Comparison of ENCODE assay signal across 13 cellular contexts in genomic region chr9:123426406-123426805, GRCh38.
DNase-seq lines count a peak whose midpoint lies in the region; ATAC-seq and TF ChIP-seq lines count a peak whose summit lies in the region.
"Had no signal": no experiment of that assay in that cellular context is flagged by ENCODE, and none has a peak within 500 bp of the region (broad histone marks: within the 10 kb centered on the region; RNA-seq: fewer than 3 reads in every experiment).

No MANE protein-coding gene starts in this region.

- in situ Hi-C loops in GM13977 (cut with MboI; ENCODE audit: low pct_unique_long_range_greater_than_20kb, low sequenced_read_pairs, unreplicated experiment): no loop called here

- peak; percentile 13 for TF ChIP-seq CTCF in GM13977 (IDR thresholded peaks at IDR 0.05; ENCODE audit: extremely low read depth, insufficient read depth, missing control alignments)

- ATAC-seq in GM19438 (IDR thresholded peaks at IDR 0.05; ENCODE audit: low read depth, unreplicated experiment): peak; percentile 86
- peak; percentile 83 for ATAC-seq in HG03571 (IDR thresholded peaks at IDR 0.05; ENCODE audit: unreplicated experiment)
- ATAC-seq: activated CD8-positive, alpha-beta T cell treated with anti-CD3 and anti-CD28 coated beads for 36 hours; activated naive CD8-positive, alpha-beta T cell treated with anti-CD3 and anti-CD28 coated beads, Interleukin-2, amount 50 U/mL, for 24 hours; heart right ventricle had no signal

- DNase-seq in GM13977 (ENCODE audit: low spot score): peak; percentile 52
- DNase-seq in germinal center (ENCODE audit: low spot score): peak; percentile 23
- no peak for DNase-seq in NCI-H2081 treated with DMSO at 0.1 percent for 48 hours (lab: John Stamatoyannopoulos, UW)
- DNase-seq in A172 (ENCODE audit: low spot score): no peak
- no peak for DNase-seq in stimulated activated CD4-positive, alpha-beta T cell treated with anti-CD3 and anti-CD28 coated beads, Interleukin-2, amount 100 ng/mL, for 24 hours
- no peak for DNase-seq in effector CD4-positive, alpha-beta T cell
- DNase-seq: activated CD8-positive, alpha-beta T cell treated with anti-CD3 and anti-CD28 coated beads for 36 hours; activated naive CD8-positive, alpha-beta T cell treated with anti-CD3 and anti-CD28 coated beads, Interleukin-2, amount 50 U/mL, for 24 hours; CD4-positive, alpha-beta T cell; heart right ventricle; NCI-H510A had no signal

Comparison
In these comparisons a context has a peak if more than half of its experiments do, and no peak if none do; other contexts are left out.
1. DNase-seq: peak in GM13977 (single experiment) and germinal center (single experiment); none in NCI-H2081 treated with DMSO at 0.1 percent for 48 hours (single experiment), A172 (single experiment), stimulated activated CD4-positive, alpha-beta T cell treated with anti-CD3 and anti-CD28 coated beads, Interleukin-2, amount 100 ng/mL, for 24 hours (0 of 2) and effector CD4-positive, alpha-beta T cell (single experiment).